1 cellular context compared by ENCODE assay signal in the genomic region with DNA sequence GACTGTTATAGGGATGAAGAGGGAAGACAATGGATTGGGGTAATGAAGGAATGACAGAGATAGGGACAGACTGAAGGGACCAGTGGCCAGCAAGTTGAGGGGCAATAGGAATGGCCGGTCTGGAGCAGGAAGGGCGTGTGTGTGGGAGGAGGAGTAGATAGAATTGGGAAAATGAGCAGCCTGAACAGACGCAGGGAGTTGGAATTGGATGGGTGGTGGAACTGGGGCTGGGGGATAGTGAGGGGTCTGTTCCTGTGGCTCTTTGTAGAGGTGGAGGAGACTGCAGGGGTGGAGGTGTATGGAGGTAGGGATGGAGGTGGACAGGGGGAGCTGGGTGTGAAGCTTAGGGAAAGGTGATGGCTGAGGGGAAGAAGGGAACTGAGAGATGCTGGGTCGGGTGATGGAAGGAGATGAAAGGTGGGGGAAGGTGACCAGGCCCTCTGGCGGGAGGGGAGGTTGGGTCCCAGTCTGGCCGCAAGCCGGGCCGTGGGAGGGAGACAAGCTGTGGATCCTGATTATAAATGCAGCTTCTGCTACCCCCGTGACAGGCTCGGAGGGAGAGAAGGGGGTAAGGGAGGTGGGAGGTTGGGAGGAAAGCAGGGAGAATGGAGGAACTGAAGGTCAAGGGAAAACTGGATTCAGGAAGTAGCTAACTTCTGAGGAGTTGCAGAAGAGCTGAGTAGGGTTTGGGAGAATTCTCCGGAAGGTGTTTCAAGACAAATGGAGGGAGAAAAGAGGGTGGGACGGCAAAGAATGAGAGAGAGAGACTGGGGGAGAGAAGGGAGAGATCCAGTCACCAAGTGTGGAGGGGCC.
TF ChIP-seq lines count a peak whose summit lies in the region.

No MANE protein-coding gene starts in this region.

TF ChIP-seq in HepG2, 621 proteins besides CTCF, POLR2A, EP300 and RAD21 (continues in another document):
- TF ChIP-seq HMGXB3 (CRISPR knock-in tag; IDR thresholded peaks at IDR 0.05; ENCODE audit: borderline replicate concordance) (no peak), MTF2 (CRISPR knock-in tag; IDR thresholded peaks at IDR 0.05; ENCODE audit: borderline replicate concordance) (0 out of 2 replicates have a peak, but pooled peaks have one; percentile 77), ZFP82 (CRISPR knock-in tag; IDR thresholded peaks at IDR 0.05; ENCODE audit: borderline replicate concordance) (no peak), HNF4G (IDR thresholded peaks at IDR 0.05; ENCODE audit: borderline replicate concordance, low read depth, low read length) (no peak), HNF4G (CRISPR knock-in tag; IDR thresholded peaks at IDR 0.05; ENCODE audit: borderline replicate concordance, low read depth) (no peak), JUNB (CRISPR knock-in tag; IDR thresholded peaks at IDR 0.05; ENCODE audit: borderline replicate concordance) (no peak; the same call in 1 of the 2 replicates), E2F1 (CRISPR knock-in tag; IDR thresholded peaks at IDR 0.05) (no peak), ZNF780A (CRISPR knock-in tag; IDR thresholded peaks at IDR 0.05) (no peak), MYPOP (CRISPR knock-in tag; IDR thresholded peaks at IDR 0.05) (0 out of 2 replicates have a peak, but pooled peaks have one; percentile 28), PHF20 (CRISPR knock-in tag; IDR thresholded peaks at IDR 0.05) (no peak), FIP1L1 (IDR thresholded peaks at IDR 0.05; ENCODE audit: borderline replicate concordance, insufficient read depth, low read depth, low read length) (no peak), ETV6 (CRISPR knock-in tag; conservative IDR thresholded peaks at IDR 0.05) (no peak), ZNF350 (CRISPR knock-in tag; IDR thresholded peaks at IDR 0.05; ENCODE audit: borderline replicate concordance, low read depth) (0 out of 2 replicates have a peak, but pooled peaks have one; percentile 27), CSRNP2 (CRISPR knock-in tag; conservative IDR thresholded peaks at IDR 0.05; ENCODE audit: low read depth) (no peak), ZNF772 (CRISPR knock-in tag; IDR thresholded peaks at IDR 0.05) (no peak), ZUFSP (CRISPR knock-in tag; IDR thresholded peaks at IDR 0.05; ENCODE audit: borderline replicate concordance) (no peak), SNAPC2 (CRISPR knock-in tag; IDR thresholded peaks at IDR 0.05) (0 out of 2 replicates have a peak, but pooled peaks have one; percentile 54), ZNF329 (CRISPR knock-in tag; IDR thresholded peaks at IDR 0.05; ENCODE audit: low read depth) (no peak), CHD4 (IDR thresholded peaks at IDR 0.05; ENCODE audit: borderline replicate concordance, low read length) (no peak), GPN1 (CRISPR knock-in tag; IDR thresholded peaks at IDR 0.05; ENCODE audit: borderline replicate concordance) (no peak), TRAFD1 (CRISPR knock-in tag; IDR thresholded peaks at IDR 0.05; ENCODE audit: borderline replicate concordance) (0 out of 2 replicates have a peak, but pooled peaks have one; percentile 33), ZNF709 (CRISPR knock-in tag; IDR thresholded peaks at IDR 0.05) (peak; percentile 37; the same call in 1 of the 2 replicates), GABPA (IDR thresholded peaks at IDR 0.05; ENCODE audit: low read depth, low read length) (no peak), GABPA (CRISPR knock-in tag; IDR thresholded peaks at IDR 0.05; ENCODE audit: low read depth) (no peak; the same call in 1 of the 2 replicates)
- TF ChIP-seq, protein P1, sequence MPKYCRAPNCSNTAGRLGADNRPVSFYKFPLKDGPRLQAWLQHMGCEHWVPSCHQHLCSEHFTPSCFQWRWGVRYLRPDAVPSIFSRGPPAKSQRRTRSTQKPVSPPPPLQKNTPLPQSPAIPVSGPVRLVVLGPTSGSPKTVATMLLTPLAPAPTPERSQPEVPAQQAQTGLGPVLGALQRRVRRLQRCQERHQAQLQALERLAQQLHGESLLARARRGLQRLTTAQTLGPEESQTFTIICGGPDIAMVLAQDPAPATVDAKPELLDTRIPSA (CRISPR knock-in tag; IDR thresholded peaks at IDR 0.05; ENCODE audit: borderline replicate concordance): no peak
- TF ChIP-seq, protein P2, sequence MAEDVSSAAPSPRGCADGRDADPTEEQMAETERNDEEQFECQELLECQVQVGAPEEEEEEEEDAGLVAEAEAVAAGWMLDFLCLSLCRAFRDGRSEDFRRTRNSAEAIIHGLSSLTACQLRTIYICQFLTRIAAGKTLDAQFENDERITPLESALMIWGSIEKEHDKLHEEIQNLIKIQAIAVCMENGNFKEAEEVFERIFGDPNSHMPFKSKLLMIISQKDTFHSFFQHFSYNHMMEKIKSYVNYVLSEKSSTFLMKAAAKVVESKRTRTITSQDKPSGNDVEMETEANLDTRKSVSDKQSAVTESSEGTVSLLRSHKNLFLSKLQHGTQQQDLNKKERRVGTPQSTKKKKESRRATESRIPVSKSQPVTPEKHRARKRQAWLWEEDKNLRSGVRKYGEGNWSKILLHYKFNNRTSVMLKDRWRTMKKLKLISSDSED (CRISPR knock-in tag; IDR thresholded peaks at IDR 0.05): no peak
- TF ChIP-seq, protein P3, sequence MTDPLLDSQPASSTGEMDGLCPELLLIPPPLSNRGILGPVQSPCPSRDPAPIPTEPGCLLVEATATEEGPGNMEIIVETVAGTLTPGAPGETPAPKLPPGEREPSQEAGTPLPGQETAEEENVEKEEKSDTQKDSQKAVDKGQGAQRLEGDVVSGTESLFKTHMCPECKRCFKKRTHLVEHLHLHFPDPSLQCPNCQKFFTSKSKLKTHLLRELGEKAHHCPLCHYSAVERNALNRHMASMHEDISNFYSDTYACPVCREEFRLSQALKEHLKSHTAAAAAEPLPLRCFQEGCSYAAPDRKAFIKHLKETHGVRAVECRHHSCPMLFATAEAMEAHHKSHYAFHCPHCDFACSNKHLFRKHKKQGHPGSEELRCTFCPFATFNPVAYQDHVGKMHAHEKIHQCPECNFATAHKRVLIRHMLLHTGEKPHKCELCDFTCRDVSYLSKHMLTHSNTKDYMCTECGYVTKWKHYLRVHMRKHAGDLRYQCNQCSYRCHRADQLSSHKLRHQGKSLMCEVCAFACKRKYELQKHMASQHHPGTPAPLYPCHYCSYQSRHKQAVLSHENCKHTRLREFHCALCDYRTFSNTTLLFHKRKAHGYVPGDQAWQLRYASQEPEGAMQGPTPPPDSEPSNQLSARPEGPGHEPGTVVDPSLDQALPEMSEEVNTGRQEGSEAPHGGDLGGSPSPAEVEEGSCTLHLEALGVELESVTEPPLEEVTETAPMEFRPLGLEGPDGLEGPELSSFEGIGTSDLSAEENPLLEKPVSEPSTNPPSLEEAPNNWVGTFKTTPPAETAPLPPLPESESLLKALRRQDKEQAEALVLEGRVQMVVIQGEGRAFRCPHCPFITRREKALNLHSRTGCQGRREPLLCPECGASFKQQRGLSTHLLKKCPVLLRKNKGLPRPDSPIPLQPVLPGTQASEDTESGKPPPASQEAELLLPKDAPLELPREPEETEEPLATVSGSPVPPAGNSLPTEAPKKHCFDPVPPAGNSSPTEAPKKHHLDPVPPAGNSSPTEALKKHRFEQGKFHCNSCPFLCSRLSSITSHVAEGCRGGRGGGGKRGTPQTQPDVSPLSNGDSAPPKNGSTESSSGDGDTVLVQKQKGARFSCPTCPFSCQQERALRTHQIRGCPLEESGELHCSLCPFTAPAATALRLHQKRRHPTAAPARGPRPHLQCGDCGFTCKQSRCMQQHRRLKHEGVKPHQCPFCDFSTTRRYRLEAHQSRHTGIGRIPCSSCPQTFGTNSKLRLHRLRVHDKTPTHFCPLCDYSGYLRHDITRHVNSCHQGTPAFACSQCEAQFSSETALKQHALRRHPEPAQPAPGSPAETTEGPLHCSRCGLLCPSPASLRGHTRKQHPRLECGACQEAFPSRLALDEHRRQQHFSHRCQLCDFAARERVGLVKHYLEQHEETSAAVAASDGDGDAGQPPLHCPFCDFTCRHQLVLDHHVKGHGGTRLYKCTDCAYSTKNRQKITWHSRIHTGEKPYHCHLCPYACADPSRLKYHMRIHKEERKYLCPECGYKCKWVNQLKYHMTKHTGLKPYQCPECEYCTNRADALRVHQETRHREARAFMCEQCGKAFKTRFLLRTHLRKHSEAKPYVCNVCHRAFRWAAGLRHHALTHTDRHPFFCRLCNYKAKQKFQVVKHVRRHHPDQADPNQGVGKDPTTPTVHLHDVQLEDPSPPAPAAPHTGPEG (CRISPR knock-in tag; IDR thresholded peaks at IDR 0.05): no peak
- TF ChIP-seq, protein P4, sequence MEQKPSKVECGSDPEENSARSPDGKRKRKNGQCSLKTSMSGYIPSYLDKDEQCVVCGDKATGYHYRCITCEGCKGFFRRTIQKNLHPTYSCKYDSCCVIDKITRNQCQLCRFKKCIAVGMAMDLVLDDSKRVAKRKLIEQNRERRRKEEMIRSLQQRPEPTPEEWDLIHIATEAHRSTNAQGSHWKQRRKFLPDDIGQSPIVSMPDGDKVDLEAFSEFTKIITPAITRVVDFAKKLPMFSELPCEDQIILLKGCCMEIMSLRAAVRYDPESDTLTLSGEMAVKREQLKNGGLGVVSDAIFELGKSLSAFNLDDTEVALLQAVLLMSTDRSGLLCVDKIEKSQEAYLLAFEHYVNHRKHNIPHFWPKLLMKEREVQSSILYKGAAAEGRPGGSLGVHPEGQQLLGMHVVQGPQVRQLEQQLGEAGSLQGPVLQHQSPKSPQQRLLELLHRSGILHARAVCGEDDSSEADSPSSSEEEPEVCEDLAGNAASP (CRISPR knock-in tag; IDR thresholded peaks at IDR 0.05; ENCODE audit: borderline replicate concordance): no peak
